Comparison of ENCODE assay signal across 8 cellular contexts in the genomic region with DNA sequence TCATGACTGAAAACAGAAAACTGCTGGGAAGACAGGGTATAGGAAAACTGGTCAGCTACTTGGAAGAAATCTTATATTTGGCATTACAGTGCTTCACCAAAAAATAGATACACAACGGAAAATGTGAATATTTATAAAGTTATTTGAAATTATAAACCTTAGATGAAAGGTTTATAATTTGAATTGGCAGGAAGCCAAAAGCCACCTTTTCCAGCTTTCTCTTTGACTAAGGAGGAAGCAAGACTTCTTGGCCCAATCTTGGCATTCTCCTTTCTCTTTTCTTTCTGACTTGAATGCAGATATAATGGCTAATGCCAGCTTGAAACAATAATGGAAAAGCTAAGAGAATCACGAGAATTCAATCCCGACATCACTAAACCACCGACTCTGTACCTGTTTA.
"Had no signal": no experiment of that assay in that cellular context is flagged by ENCODE, and none has a peak within 500 bp of the region (broad histone marks: within the 10 kb centered on the region; RNA-seq: fewer than 3 reads in every experiment).

No MANE protein-coding gene starts in this region.

- FAIRE-seq: G401.6, GM12878, GM12891, GM12892, GM18507, GM19239 had no signal

- H3K4me3 ChIP-seq: GM12878 had no signal

- DNase-seq: GDM1, GF-D8 had no signal

- ATAC-seq: GM12878 had no signal
